ENCODE assay signal across 8 cellular contexts in the genomic region with DNA sequence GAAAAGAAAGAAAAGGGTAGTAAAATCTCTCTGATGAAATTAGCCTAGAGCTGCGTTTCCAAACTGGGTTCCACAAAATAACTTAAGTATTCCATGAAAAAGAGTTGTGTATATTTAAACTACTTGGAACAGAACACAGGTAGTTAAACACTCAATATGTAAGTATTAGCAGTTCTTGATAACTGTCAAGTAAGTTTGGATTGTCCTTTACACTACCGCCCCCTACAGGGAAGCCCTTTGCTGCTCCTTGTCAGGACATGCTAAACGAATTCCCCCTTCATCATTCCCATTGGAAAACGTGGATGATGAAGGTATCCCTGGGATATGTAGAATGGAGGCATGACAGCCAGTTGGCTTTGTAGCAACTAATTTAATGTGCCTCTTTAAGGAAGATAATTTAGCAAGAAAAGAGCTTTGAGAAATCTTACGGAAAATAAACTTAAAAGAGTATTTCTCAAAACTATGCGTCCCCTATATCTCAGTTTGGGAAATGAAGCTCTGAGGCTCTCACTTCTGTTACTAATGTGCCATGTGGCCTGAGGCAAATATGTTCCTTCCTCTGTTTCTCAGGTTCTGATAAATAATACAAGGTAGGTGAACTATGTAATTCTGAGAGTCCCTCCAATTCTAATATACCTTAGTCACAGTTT. TPM values are rescaled to one million over a fixed set of nuclear protein-coding genes. Genes with fewer than 3 reads are reported as not detected.
DNase-seq lines count a peak whose midpoint lies in the region; ATAC-seq and TF ChIP-seq lines count a peak whose summit lies in the region.

No MANE protein-coding gene starts in this region.

- peaks cover 37% of the 10 kb centered on the region for H3K36me3 Mint-ChIP-seq in activated CD8-positive, alpha-beta memory T cell treated with anti-CD3 and anti-CD28 coated beads, Interleukin-2, amount 10 ng/mL, durations not matched to agents 7 days and 5 days

- H3K4me3 ChIP-seq in neutrophil (ENCODE audit: low read depth in 1 of 2, low read length in 1 of 2) (no peak overlapping the region), tibial artery (no peak overlapping the region)

- CTCF ChIA-PET in activated CD8-positive, alpha-beta memory T cell treated with anti-CD3 and anti-CD28 coated beads, Interleukin-2, amount 10 ng/mL, durations not matched to agents 7 days and 5 days (lab: Charles Lee) = interaction anchor here (0.7 to 6.4 kb wide), 37 partner anchors 9 to 426 kb away, joined by 3 to 283 read pairs (median 4); a partner anchor contains a TSS

- H3K9me3 Mint-ChIP-seq in activated CD8-positive, alpha-beta memory T cell treated with anti-CD3 and anti-CD28 coated beads, Interleukin-2, amount 10 ng/mL, durations not matched to agents 7 days and 5 days (ENCODE audit: low read depth) = no peaks in the 10 kb centered on the region

- H3K4me1 ChIP-seq in neutrophil (ENCODE audit: control insufficient read depth in 1 of 2, insufficient read depth in 1 of 2, low read depth in 1 of 2, low read length in 1 of 2) = no peaks in the 10 kb centered on the region
- peaks cover 0 to 21% (median 12%) of the 10 kb centered on the region in 4 donors for H3K4me1 ChIP-seq in tibial artery

- intact Hi-C loops in tibial artery (cut with DNase I; ENCODE audit: low total_unique reads) = no loop called here

- no peaks in the 10 kb centered on the region for H3K27me3 Mint-ChIP-seq in activated CD8-positive, alpha-beta memory T cell treated with anti-CD3 and anti-CD28 coated beads, Interleukin-2, amount 10 ng/mL, durations not matched to agents 7 days and 5 days

- peak; percentile 47 for ATAC-seq in activated CD8-positive, alpha-beta memory T cell treated with anti-CD3 and anti-CD28 coated beads, Interleukin-2, amount 10 ng/mL, durations not matched to agents 7 days and 5 days
- ATAC-seq in esophagus mucosa = peak; percentile 56

- H3K4me1 Mint-ChIP-seq in activated CD8-positive, alpha-beta memory T cell treated with anti-CD3 and anti-CD28 coated beads, Interleukin-2, amount 10 ng/mL, durations not matched to agents 7 days and 5 days = peaks cover 19% of the 10 kb centered on the region

- no peaks in the 10 kb centered on the region for H3K27me3 ChIP-seq in neutrophil
- no peaks in the 10 kb centered on the region for H3K27me3 ChIP-seq in tibial artery

- peaks cover 71% of the 10 kb centered on the region for H3K36me3 ChIP-seq in neutrophil
- H3K36me3 ChIP-seq in tibial artery = peaks cover 38 to 72% (median 38%) of the 10 kb centered on the region in 3 donors

- H3K9me3 ChIP-seq in neutrophil = no peaks in the 10 kb centered on the region
- no peaks in the 10 kb centered on the region for H3K9me3 ChIP-seq in tibial artery

- TF ChIP-seq CTCF in neutrophil (IDR thresholded peaks at IDR 0.05) (peak; percentile 55), tibial artery (IDR thresholded peaks at IDR 0.05) (no peak)

- no peak overlapping the region for H3K4me3 Mint-ChIP-seq in activated CD8-positive, alpha-beta memory T cell treated with anti-CD3 and anti-CD28 coated beads, Interleukin-2, amount 10 ng/mL, durations not matched to agents 7 days and 5 days

- H3K27ac ChIP-seq in neutrophil (peak overlapping the region; percentile 29), tibial artery (peak overlapping the region in 1 of 2 donors; percentile 45)

- peak; percentile 15 for DNase-seq in NK-92 treated with Interleukin-12 subunit alpha and Interleukin-12 subunit beta, amount 100 ng/mL, for 24 hours (lab: John Stamatoyannopoulos, UW)
- DNase-seq in NK-92 (lab: John Stamatoyannopoulos, UW; ENCODE audit: unreplicated experiment) = no peak
- peak; percentile 16 to 58 for DNase-seq in NCI-H446 (lab: John Stamatoyannopoulos, UW)
- DNase-seq in activated CD8-positive, alpha-beta memory T cell treated with anti-CD3 and anti-CD28 coated beads, Interleukin-2, amount 10 ng/mL, durations not matched to agents 7 days and 5 days = peak; percentile 83
- peak; percentile 94 for DNase-seq in superior temporal gyrus (ENCODE audit: extremely low spot score)
- no peak for DNase-seq in tibial artery

- no peak overlapping the region for H3K27ac Mint-ChIP-seq in activated CD8-positive, alpha-beta memory T cell treated with anti-CD3 and anti-CD28 coated beads, Interleukin-2, amount 10 ng/mL, durations not matched to agents 7 days and 5 days

RNA-seq across cellular contexts. Expression of a gene that starts 18.8 kb away (rescaled TPM):
- total RNA-seq in activated CD8-positive, alpha-beta memory T cell treated with anti-CD3 and anti-CD28 coated beads, Interleukin-2, amount 10 ng/mL, durations not matched to agents 7 days and 5 days = 10 to 100 TPM; 46.3 to 48.7 TPM
- 14.9 TPM for total RNA-seq in esophagus mucosa

RNA-seq across cellular contexts. Expression of a gene that starts 26.3 kb away (rescaled TPM):
- 10 to 100 TPM; 54.4 to 70.9 TPM for total RNA-seq in activated CD8-positive, alpha-beta memory T cell treated with anti-CD3 and anti-CD28 coated beads, Interleukin-2, amount 10 ng/mL, durations not matched to agents 7 days and 5 days
- 19.4 TPM for total RNA-seq in esophagus mucosa

Comparison
In these comparisons a context has a peak if more than half of its experiments do, and no peak if none do; other contexts are left out.
1. DNase-seq: peak in NK-92 treated with Interleukin-12 subunit alpha and Interleukin-12 subunit beta, amount 100 ng/mL, for 24 hours (single experiment), NCI-H446 (2 of 2), activated CD8-positive, alpha-beta memory T cell treated with anti-CD3 and anti-CD28 coated beads, Interleukin-2, amount 10 ng/mL, durations not matched to agents 7 days and 5 days (single experiment) and superior temporal gyrus (single experiment); none in NK-92 (single experiment) and tibial artery (0 of 2).